12 cellular contexts compared by ENCODE assay signal in the genomic region with DNA sequence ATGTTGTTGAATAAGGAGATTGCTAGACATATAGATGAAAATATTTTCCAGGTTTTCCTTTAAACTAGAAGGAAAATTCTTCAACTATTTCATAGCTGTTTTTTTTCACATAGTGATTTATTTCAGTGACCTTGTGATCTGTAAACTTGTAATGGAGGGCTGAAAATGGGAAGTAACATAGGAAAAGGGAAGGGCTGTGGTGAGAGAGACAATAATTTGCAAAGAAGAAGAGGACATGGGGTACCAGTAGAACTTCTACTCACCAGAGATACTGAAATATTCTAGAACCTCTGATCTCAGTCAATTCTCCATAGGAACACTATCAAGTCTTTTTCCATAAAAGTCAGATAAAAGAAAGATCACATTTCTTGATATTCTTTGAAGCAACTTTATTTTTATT.
"Had no signal": no experiment of that assay in that cellular context is flagged by ENCODE, and none has a peak within 500 bp of the region (broad histone marks: within the 10 kb centered on the region; RNA-seq: fewer than 3 reads in every experiment).

No MANE protein-coding gene starts in this region.

- H3K9me3 ChIP-seq: gastroesophageal sphincter, pancreas, thoracic aorta had no signal

- DNase-seq: activated CD4-positive, alpha-beta memory T cell treated with anti-CD3 and anti-CD28 coated beads, Interleukin-2, amount 10 ng/mL, durations not matched to agents 7 days and 5 days; activated CD4-positive, alpha-beta T cell treated with anti-CD3 and anti-CD28 coated beads for 4 hours; activated effector memory CD4-positive, alpha-beta T cell treated with anti-CD3 and anti-CD28 coated beads, Interleukin-2, amount 50 U/mL, for 16 hours; activated T-cell treated with anti-CD3 and anti-CD28 coated beads, Interleukin-2, amount 50 U/mL, for 48 hours; naive B cell; pancreas; stimulated activated CD4-positive, alpha-beta T cell treated with anti-CD3 and anti-CD28 coated beads, Interleukin-1b, Interleukin-23, amount 100 ng/mL, for 48 hours; T1000 had no signal

- H3K4me3 ChIP-seq: cardiac muscle cell, gastroesophageal sphincter, pancreas, thoracic aorta had no signal

- H3K4me1 ChIP-seq: gastroesophageal sphincter had no signal

- ATAC-seq: activated naive CD4-positive, alpha-beta T cell treated with anti-CD3 and anti-CD28 coated beads, Interleukin-2, amount 50 U/mL, for 72 hours; gastroesophageal sphincter had no signal

- H3K36me3 ChIP-seq: cardiac muscle cell, gastroesophageal sphincter, pancreas, thoracic aorta had no signal
